Comparison of ENCODE assay signal across 8 cellular contexts in the genomic region with DNA sequence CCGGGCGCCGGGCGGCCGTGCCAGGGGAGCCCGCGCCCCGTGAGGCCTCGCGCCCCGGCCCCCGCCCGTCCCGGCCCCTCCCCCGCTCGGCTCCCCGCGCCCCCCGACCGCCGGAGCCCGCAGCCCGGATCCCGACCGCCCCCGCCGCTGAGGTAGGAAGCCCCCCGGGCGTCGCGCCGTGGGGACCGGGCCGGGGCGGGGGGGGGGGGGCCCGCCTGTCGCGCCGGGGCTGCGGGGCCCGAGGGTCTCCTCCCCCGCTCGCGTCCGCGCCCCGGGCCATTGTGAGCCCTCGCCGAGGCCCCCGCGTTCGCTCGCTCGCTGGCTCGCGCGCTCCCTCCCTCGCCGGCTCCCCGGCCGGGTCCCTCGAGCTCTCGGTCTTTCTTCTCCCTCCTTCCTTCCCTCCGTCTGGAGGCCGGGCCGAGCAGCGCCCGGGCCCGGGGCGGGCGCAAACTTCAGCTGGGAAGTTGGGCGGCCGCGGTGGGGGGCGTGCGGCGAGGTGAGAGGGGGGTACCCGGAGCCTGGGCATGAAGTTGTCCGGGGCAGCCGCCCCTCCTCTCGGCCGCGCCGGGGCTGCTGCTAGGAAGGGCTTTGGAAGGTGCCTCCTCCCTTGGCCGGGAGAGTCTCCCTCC. TPM values are rescaled to one million over a fixed set of nuclear protein-coding genes. Genes with fewer than 3 reads are reported as not detected.
A peak's percentile ranks its signal among the peaks of the same experiment; 100 is the strongest.
DNase-seq lines count a peak whose midpoint lies in the region; TF ChIP-seq lines count a peak whose summit lies in the region.

No MANE protein-coding gene starts in this region.

- no peaks in the 10 kb centered on the region for H3K79me2 ChIP-seq in DOHH2 (ENCODE audit: control insufficient read depth, low read length)

- peaks cover 5% of the 10 kb centered on the region; the same call in 1 of the 2 replicates for H3F3A ChIP-seq in DOHH2 (ENCODE audit: control insufficient read depth, insufficient read depth)

- H3K9me3 ChIP-seq in DOHH2 (ENCODE audit: control insufficient read depth, insufficient read depth, low read length): no peaks in the 10 kb centered on the region
- H3K9me3 ChIP-seq in endodermal cell (ENCODE audit: control insufficient read depth, low read length): no peaks in the 10 kb centered on the region
- H3K9me3 ChIP-seq in ovary: no peaks in the 10 kb centered on the region

- H3K27me3 Mint-ChIP-seq in endodermal cell (ENCODE audit: insufficient read depth): peaks cover 25% of the 10 kb centered on the region

- peak overlapping the region; percentile 59 for H3K4me2 ChIP-seq in DOHH2 (ENCODE audit: low read length)

- H3K27me3 ChIP-seq in DOHH2 (ENCODE audit: control insufficient read depth, low read length) (peaks cover 59% of the 10 kb centered on the region), endodermal cell (ENCODE audit: control insufficient read depth, insufficient read depth, low read length, poor library complexity, severe bottlenecking) (peaks cover 21% of the 10 kb centered on the region), ovary (no peaks in the 10 kb centered on the region)

- peaks cover 8% of the 10 kb centered on the region for H3K4me1 Mint-ChIP-seq in endodermal cell

- H3K4me1 ChIP-seq in DOHH2 (ENCODE audit: control insufficient read depth, low read length) (peaks cover 33% of the 10 kb centered on the region), endodermal cell (ENCODE audit: control insufficient read depth, insufficient read depth, low read length) (peaks cover 17% of the 10 kb centered on the region), ovary (ENCODE audit: insufficient read depth) (peaks cover 32% of the 10 kb centered on the region)

- TF ChIP-seq EP300 in ovary (IDR thresholded peaks at IDR 0.05): no peak

- H3K9me2 ChIP-seq in DOHH2 (replicated peaks; ENCODE audit: control insufficient read depth, low read length): no peaks in the 10 kb centered on the region

- H3K27ac ChIP-seq in DOHH2 (ENCODE audit: low read depth, low read length): no peak overlapping the region
- no peak overlapping the region for H3K27ac ChIP-seq in endodermal cell (ENCODE audit: low read depth, low read length)
- H3K27ac ChIP-seq in ovary: peak overlapping the region; percentile 92 to 97

- DNase-seq in NB4 (ENCODE audit: low read depth) (peak; percentile 54), endodermal cell (peak; percentile 78), ovary (peak in 2 of 5 donors; percentile 31 to 65), NCI-H128 (lab: John Stamatoyannopoulos, UW; ENCODE audit: unreplicated experiment) (no peak), AG20443 (ENCODE audit: low spot score) (no peak), SW480 (ENCODE audit: low spot score) (no peak), MV-4-11 (lab: John Stamatoyannopoulos, UW) (no peak)

- peak overlapping the region; percentile 56 for H3K4me3 ChIP-seq in DOHH2 (ENCODE audit: low read length)
- no peak overlapping the region for H3K4me3 ChIP-seq in NB4 (ENCODE audit: low read depth, low read length)
- H3K4me3 ChIP-seq in endodermal cell (ENCODE audit: low read length): peak overlapping the region; percentile 80
- H3K4me3 ChIP-seq in ovary: peak overlapping the region; percentile 58

- TF ChIP-seq CTCF in DOHH2 (IDR thresholded peaks at IDR 0.05; ENCODE audit: low read depth, low read length, poor library complexity, severe bottlenecking) (no peak), NB4 (IDR thresholded peaks at IDR 0.05; ENCODE audit: low read depth, low read length) (no peak), endodermal cell (conservative IDR thresholded peaks at IDR 0.05) (no peak), ovary (IDR thresholded peaks at IDR 0.05) (no peak)

- H3K9ac ChIP-seq in endodermal cell (ENCODE audit: extremely low read depth, low read length, poor library complexity, severe bottlenecking): peak overlapping the region; percentile 25

- H3K36me3 ChIP-seq in DOHH2 (ENCODE audit: control insufficient read depth, low read length): no peaks in the 10 kb centered on the region
- no peaks in the 10 kb centered on the region for H3K36me3 ChIP-seq in endodermal cell (ENCODE audit: control insufficient read depth, insufficient read depth, low read length)
- no peaks in the 10 kb centered on the region for H3K36me3 ChIP-seq in ovary

- no peak for TF ChIP-seq POLR2A in NB4 (IDR thresholded peaks at IDR 0.05; ENCODE audit: extremely low read depth, insufficient read length)
- TF ChIP-seq POLR2A in ovary (IDR thresholded peaks at IDR 0.05): no peak

- H3K27ac Mint-ChIP-seq in endodermal cell: no peak overlapping the region

- no peaks in the 10 kb centered on the region for H4K20me1 ChIP-seq in DOHH2 (ENCODE audit: control insufficient read depth, insufficient read depth, low read depth, low read length)

- peak overlapping the region; percentile 57 for H3K4me3 Mint-ChIP-seq in endodermal cell

- intact Hi-C loops in ovary (cut with DNase I): no loop called here

- no peaks in the 10 kb centered on the region for H3K36me3 Mint-ChIP-seq in endodermal cell (ENCODE audit: low read depth)

- 0% methylated on average over 9 to 63 of the region's 85 CpGs for WGBS in endodermal cell (ENCODE audit: insufficient coverage in 1 of 2, insufficient read length in 1 of 2), 2 experiments
- WGBS in ovary, 3 donors: 0 to 1% (median 0%) methylated on average over 19 to 72 of the region's 85 CpGs

- H3K9me3 Mint-ChIP-seq in endodermal cell: no peaks in the 10 kb centered on the region

RNA-seq across cellular contexts. Expression of a gene that starts 0.3 kb away (rescaled TPM):
- total RNA-seq in endodermal cell: 10 to 100 TPM in 1 of 2 donors, 1 to 10 TPM in 1; 9.1 to 13.2 TPM
- polyA plus RNA-seq in endodermal cell (2013, experiment 1 of 2): 16.6 TPM
- polyA plus RNA-seq in endodermal cell (2013, experiment 2 of 2): 15.6 TPM
- total RNA-seq in ovary: 10 to 100 TPM in 5 of 7 donors, 1 to 10 TPM in 2; 5.1 to 79.5 (median 49.8) TPM
- polyA plus RNA-seq in ovary: 10 to 100 TPM in 1 of 2 donors, 1 to 10 TPM in 1; 1.6 to 24.6 TPM

RNA-seq across cellular contexts. Expression of a gene that starts 34.9 kb away (rescaled TPM):
- 10 to 100 TPM; 57.7 to 66.2 TPM for total RNA-seq in endodermal cell
- 57.2 TPM for polyA plus RNA-seq in endodermal cell (2013, experiment 1 of 2)
- polyA plus RNA-seq in endodermal cell (2013, experiment 2 of 2): 62.4 TPM
- total RNA-seq in ovary: 10 to 100 TPM; 24.0 to 47.2 (median 35.7) TPM
- polyA plus RNA-seq in ovary: 10 to 100 TPM; 18.5 to 42.2 TPM

RNA-seq across cellular contexts. Expression of a gene that starts 43.4 kb away (rescaled TPM):
- total RNA-seq in endodermal cell (10 to 100 TPM; 28.2 to 30.1 TPM), ovary (10 to 100 TPM in 5 of 7 donors, 1 to 10 TPM in 2; 3.7 to 23.7 (median 18.3) TPM)
- 23.3 TPM for polyA plus RNA-seq in endodermal cell (2013, experiment 1 of 2)
- polyA plus RNA-seq in endodermal cell (2013, experiment 2 of 2): 19.3 TPM
- polyA plus RNA-seq in ovary: 10 to 100 TPM in 1 of 2 donors, 1 to 10 TPM in 1; 2.1 to 14.0 TPM

RNA-seq across cellular contexts. Expression of a gene that starts 55.4 kb away (rescaled TPM):
- total RNA-seq in endodermal cell: 10 to 100 TPM; 10.4 to 12.1 TPM
- polyA plus RNA-seq in endodermal cell (2013, experiment 1 of 2): 11.5 TPM
- 11.6 TPM for polyA plus RNA-seq in endodermal cell (2013, experiment 2 of 2)
- 10 to 100 TPM; 19.8 to 49.5 (median 43.5) TPM for total RNA-seq in ovary
- 10 to 100 TPM in 1 of 2 donors, 1 to 10 TPM in 1; 2.4 to 47.6 TPM for polyA plus RNA-seq in ovary

Comparison
In these comparisons a context has a peak if more than half of its experiments do, and no peak if none do; other contexts are left out.
1. H3K27ac ChIP-seq: peak in ovary (2 of 2); none in DOHH2 (single experiment) and endodermal cell (single experiment).
2. DNase-seq: peak in NB4 (single experiment) and endodermal cell (single experiment); none in NCI-H128 (single experiment), AG20443 (single experiment), SW480 (single experiment) and MV-4-11 (single experiment).